Comparison of ENCODE assay signal across 8 cellular contexts in genomic region chr15:90871716-90872480, GRCh38. TPM values are rescaled to one million over a fixed set of nuclear protein-coding genes. Genes with fewer than 3 reads are reported as not detected.
DNase-seq lines count a peak whose midpoint lies in the region; ATAC-seq lines count a peak whose summit lies in the region.

No MANE protein-coding gene starts in this region.

- DNase-seq in stimulated activated CD4-positive, alpha-beta T cell treated with anti-CD3 and anti-CD28 coated beads, Interleukin-4, amount 100 ng/mL, for 4 hours: peak; percentile 19 to 46
- no peak for DNase-seq in stimulated activated CD4-positive, alpha-beta T cell treated with anti-CD3 and anti-CD28 coated beads, Interleukin-12 subunit alpha, Interleukin-12 subunit beta, amount 100 ng/mL, for 4 hours
- DNase-seq in RKO (ENCODE audit: low spot score) (peak; percentile 50), SHP77 treated with DMSO at 0.1 percent for 48 hours (lab: John Stamatoyannopoulos, UW) (no peak), NCI-H2107 (lab: John Stamatoyannopoulos, UW) (no peak)

- peaks cover 12% of the 10 kb centered on the region for H3K27me3 ChIP-seq in ectodermal cell (ENCODE audit: control insufficient read depth, insufficient read depth, low read length, poor library complexity, severe bottlenecking)
- H3K27me3 ChIP-seq in mucosa of stomach (ENCODE audit: control insufficient read depth, insufficient read depth, low read length): no peaks in the 10 kb centered on the region

- no peak overlapping the region for H3K27ac ChIP-seq in ectodermal cell (ENCODE audit: insufficient read depth, low read depth, low read length, poor library complexity, severe bottlenecking)

- H3K4me1 ChIP-seq in ectodermal cell (ENCODE audit: control insufficient read depth, insufficient read depth, low read length) (peaks cover 35% of the 10 kb centered on the region), mucosa of stomach (ENCODE audit: control insufficient read depth, insufficient read depth, low read length) (peaks cover 49% of the 10 kb centered on the region)

- 2% methylated on average over 77 of the region's 77 CpGs for WGBS in ectodermal cell, 2 experiments

- peak overlapping the region; percentile 94 for H3K9ac ChIP-seq in mucosa of stomach (ENCODE audit: low read length)

- H3K4me3 ChIP-seq in ectodermal cell (ENCODE audit: insufficient read depth, low read depth, low read length) (peak overlapping the region; percentile 56), mucosa of stomach (ENCODE audit: low read length) (peak overlapping the region; percentile 89)

- H3K9me3 ChIP-seq in ectodermal cell (ENCODE audit: control insufficient read depth, low read length): no peaks in the 10 kb centered on the region
- H3K9me3 ChIP-seq in mucosa of stomach (ENCODE audit: control insufficient read depth, low read length): no peaks in the 10 kb centered on the region

- H3K36me3 ChIP-seq in ectodermal cell (ENCODE audit: control insufficient read depth, insufficient read depth, low read length) (peaks cover 4% of the 10 kb centered on the region), mucosa of stomach (ENCODE audit: control insufficient read depth, insufficient read depth, low read length) (peaks cover 11% of the 10 kb centered on the region)

- no peak for ATAC-seq in HG02610 (IDR thresholded peaks at IDR 0.05; ENCODE audit: unreplicated experiment)

RNA-seq across cellular contexts. Expression of gene FURIN, which starts 3.5 kb away (rescaled TPM):
- 16.2 TPM for polyA plus RNA-seq in ectodermal cell (2013, experiment 1 of 4)
- polyA plus RNA-seq in ectodermal cell (2013, experiment 2 of 4): 17.4 TPM
- polyA plus RNA-seq in ectodermal cell (2013, experiment 3 of 4): 14.6 TPM
- 15.5 TPM for polyA plus RNA-seq in ectodermal cell (2013, experiment 4 of 4)

RNA-seq across cellular contexts. Expression of gene FES, which starts 12.4 kb away (rescaled TPM):
- polyA plus RNA-seq in ectodermal cell (2013, experiment 1 of 4): 3.6 TPM
- 6.9 TPM for polyA plus RNA-seq in ectodermal cell (2013, experiment 2 of 4)
- 4.3 TPM for polyA plus RNA-seq in ectodermal cell (2013, experiment 3 of 4)
- polyA plus RNA-seq in ectodermal cell (2013, experiment 4 of 4): 7.2 TPM

RNA-seq across cellular contexts. Expression of gene MAN2A2, which starts 31.2 kb away (rescaled TPM):
- polyA plus RNA-seq in ectodermal cell (2013, experiment 1 of 4): 32.3 TPM
- 32.5 TPM for polyA plus RNA-seq in ectodermal cell (2013, experiment 2 of 4)
- polyA plus RNA-seq in ectodermal cell (2013, experiment 3 of 4): 31.3 TPM
- 31.2 TPM for polyA plus RNA-seq in ectodermal cell (2013, experiment 4 of 4)

Comparison
In these comparisons a context has a peak if more than half of its experiments do, and no peak if none do; other contexts are left out.
1. DNase-seq: peak in stimulated activated CD4-positive, alpha-beta T cell treated with anti-CD3 and anti-CD28 coated beads, Interleukin-4, amount 100 ng/mL, for 4 hours (2 of 2) and RKO (single experiment); none in stimulated activated CD4-positive, alpha-beta T cell treated with anti-CD3 and anti-CD28 coated beads, Interleukin-12 subunit alpha, Interleukin-12 subunit beta, amount 100 ng/mL, for 4 hours (single experiment), SHP77 treated with DMSO at 0.1 percent for 48 hours (single experiment) and NCI-H2107 (single experiment).